25 cellular contexts compared by ENCODE assay signal in genomic region chr21:45803613-45804340, GRCh38.
"Had no signal": no experiment of that assay in that cellular context is flagged by ENCODE, and none has a peak within 500 bp of the region (broad histone marks: within the 10 kb centered on the region; RNA-seq: fewer than 3 reads in every experiment).

No MANE protein-coding gene starts in this region.

- H3K27ac ChIP-seq: colonic mucosa, esophagus muscularis mucosa, foreskin keratinocyte, gastroesophageal sphincter, heart left ventricle, hepatocyte, left ventricle myocardium inferior, lower lobe of right lung, parathyroid adenoma, right lobe of liver, suprapubic skin, transverse colon, upper lobe of right lung, uterus had no signal

- H3K9me3 ChIP-seq: colonic mucosa, esophagus muscularis mucosa, gastroesophageal sphincter, lower lobe of right lung, right lobe of liver, suprapubic skin, transverse colon, upper lobe of right lung, uterus had no signal

- H3K27me3 ChIP-seq: colonic mucosa, esophagus muscularis mucosa, foreskin keratinocyte, gastroesophageal sphincter, heart left ventricle, hepatocyte, right lobe of liver, suprapubic skin, transverse colon, upper lobe of right lung, uterus had no signal

- ATAC-seq: foreskin keratinocyte; gastroesophageal sphincter; heart left ventricle; left colon; naive thymus-derived CD8-positive, alpha-beta T cell; right lobe of liver; stimulated activated naive CD8-positive, alpha-beta T cell treated with anti-CD3 and anti-CD28 coated beads, Interleukin-15, amount 100 ng/mL, for 72 hours; upper lobe of right lung had no signal

- H3K9ac ChIP-seq: parathyroid adenoma had no signal

- H3K4me3 ChIP-seq: colonic mucosa, esophagus muscularis mucosa, gastroesophageal sphincter, heart left ventricle, hepatocyte, left ventricle myocardium inferior, lower lobe of right lung, right lobe of liver, suprapubic skin, transverse colon, upper lobe of right lung, uterus had no signal

- H3K4me2 ChIP-seq: hepatocyte had no signal

- DNase-seq: colonic mucosa; effector CD8-positive, alpha-beta T cell; foreskin keratinocyte; heart left ventricle; kidney glomerular epithelial cell; left colon; left ventricle myocardium inferior; lower lobe of right lung; naive thymus-derived CD8-positive, alpha-beta T cell; nephron progenitor cell; right lobe of liver; small intestine; stimulated activated CD4-positive, alpha-beta T cell treated with anti-CD3 and anti-CD28 coated beads, Interleukin-15, amount 100 ng/mL, for 24 hours; stimulated activated CD4-positive, alpha-beta T cell treated with anti-CD3 and anti-CD28 coated beads, Interleukin-2, amount 100 ng/mL, for 48 hours; stimulated activated CD8-positive, alpha-beta memory T cell treated with anti-CD3 and anti-CD28 coated beads, Interleukin-4, amount 100 ng/mL, for 48 hours; stimulated activated naive CD4-positive, alpha-beta T cell; stimulated activated naive CD8-positive, alpha-beta T cell treated with anti-CD3 and anti-CD28 coated beads, Interleukin-15, amount 100 ng/mL, for 72 hours; transverse colon; upper lobe of right lung; uterus had no signal

- H3K36me3 ChIP-seq: colonic mucosa, esophagus muscularis mucosa, gastroesophageal sphincter, heart left ventricle, left ventricle myocardium inferior, lower lobe of right lung, right lobe of liver, suprapubic skin, transverse colon, upper lobe of right lung, uterus had no signal

- H3K4me1 ChIP-seq: colonic mucosa, esophagus muscularis mucosa, foreskin keratinocyte, gastroesophageal sphincter, heart left ventricle, left ventricle myocardium inferior, lower lobe of right lung, parathyroid adenoma, right lobe of liver, suprapubic skin, transverse colon, upper lobe of right lung, uterus had no signal
